ENCODE assay signal across 36 cellular contexts in genomic region chr7:44599222-44599621, GRCh38. TPM values are rescaled to one million over a fixed set of nuclear protein-coding genes. Genes with fewer than 3 reads are reported as not detected.
"Had no signal": no experiment of that assay in that cellular context is flagged by ENCODE, and none has a peak within 500 bp of the region (broad histone marks: within the 10 kb centered on the region; RNA-seq: fewer than 3 reads in every experiment).

No MANE protein-coding gene starts in this region.

- H3K36me3 ChIP-seq: MG63, SJCRH30 had no signal

- DNase-seq: Kasumi-1, KG1, MG63, NCI-H1048, NCI-H1092 treated with DMSO at 0.1 percent for 48 hours, NCI-H1105 treated with DMSO at 0.1 percent for 48 hours, NCI-H1417, NCI-H1436, NCI-H146, NCI-H1694, NCI-H187, NCI-H1930, NCI-H2029 treated with DMSO at 0.1 percent for 48 hours, NCI-H2081 treated with DMSO at 0.1 percent for 48 hours, NCI-H2107, NCI-H2171, NCI-H226, NCI-H446 treated with DMSO at 0.1 percent for 48 hours, NCI-H510A, NCI-H524, NCI-H526, NCI-H69, NCI-H748 treated with DMSO at 0.1 percent for 48 hours, PC-9, SHP77, SIG-M5, SJCRH30 had no signal

- H3K9me3 ChIP-seq: MG63, SJCRH30 had no signal

- H3K4me1 ChIP-seq: SJCRH30 had no signal

- H3K27me3 ChIP-seq: MG63, SJCRH30 had no signal

- H3K4me3 ChIP-seq: K562, MG63, PC-9, SJCRH30, SK-N-MC had no signal

- ATAC-seq: K562, Panc1, Right ventricle myocardium inferior, SK-N-SH treated with all-trans-retinoic acid at 6 μM for 48 hours had no signal

- H3K27ac ChIP-seq: PC-9, RWPE1, SJCRH30, SK-N-MC had no signal

RNA-seq across cellular contexts. Expression of gene NPC1L1, which starts 58.1 kb away (rescaled TPM):
- total RNA-seq: M059J, RPMI7951, SJCRH30, SK-MEL-5 had no signal
